18 cellular contexts compared by ENCODE assay signal in the genomic region with DNA sequence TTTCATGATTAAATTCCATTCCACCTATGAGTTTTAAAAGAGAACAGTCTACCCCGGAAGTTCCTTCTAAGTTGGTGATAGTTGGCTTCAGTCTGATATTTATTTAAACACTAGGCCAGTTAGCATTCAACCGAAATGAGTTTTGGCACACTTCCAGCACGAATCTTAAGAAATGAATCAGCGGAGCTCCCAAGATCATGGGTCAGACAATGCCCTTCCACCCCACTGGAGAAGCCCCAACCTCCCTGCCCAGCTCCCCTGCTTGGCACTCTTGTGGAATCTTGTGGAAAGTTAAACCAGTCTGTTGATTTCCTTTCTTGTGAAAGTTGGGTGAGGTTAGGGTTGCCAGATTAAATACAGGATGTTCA.
DNase-seq lines count a peak whose midpoint lies in the region; ATAC-seq and TF ChIP-seq lines count a peak whose summit lies in the region.
"Had no signal": no experiment of that assay in that cellular context is flagged by ENCODE, and none has a peak within 500 bp of the region (broad histone marks: within the 10 kb centered on the region; RNA-seq: fewer than 3 reads in every experiment).

No MANE protein-coding gene starts in this region.

- H3K36me3 Mint-ChIP-seq in activated naive CD4-positive, alpha-beta T cell treated with anti-CD3 and anti-CD28 coated beads for 36 hours (ENCODE audit: low read depth): no peaks in the 10 kb centered on the region

- H3K9me3 ChIP-seq in hepatocyte (ENCODE audit: low read depth): no peaks in the 10 kb centered on the region
- no peaks in the 10 kb centered on the region for H3K9me3 ChIP-seq in thyroid gland
- H3K9me3 ChIP-seq: prostate gland had no signal

- H4K20me1 ChIP-seq in hepatocyte (ENCODE audit: insufficient read depth, poor library complexity, severe bottlenecking): no peaks in the 10 kb centered on the region

- H3K27ac ChIP-seq in hepatocyte (no peak overlapping the region), thyroid gland (no peak overlapping the region)
- H3K27ac ChIP-seq: heart left ventricle, HL-60, prostate gland had no signal

- no peaks in the 10 kb centered on the region for H3K36me3 ChIP-seq in hepatocyte (replicated peaks; ENCODE audit: insufficient read depth, low read depth)
- no peaks in the 10 kb centered on the region for H3K36me3 ChIP-seq in thyroid gland
- no peaks in the 10 kb centered on the region; the same call in 1 of the 2 replicates for H3K36me3 ChIP-seq in H7 (replicated peaks; ENCODE audit: control insufficient read depth, insufficient read depth, low read length)
- H3K36me3 ChIP-seq: heart left ventricle, prostate gland had no signal

- intact Hi-C loops in thyroid gland (cut with DNase I): no loop called here
- intact Hi-C loops in activated naive CD4-positive, alpha-beta T cell treated with anti-CD3 and anti-CD28 coated beads for 36 hours (cut with micrococcal nuclease): no loop called here

- WGBS in hepatocyte (ENCODE audit: low lambda C conversion rate, missing lambda C conversion rate): 70% methylated on average over 4 of the region's 4 CpGs
- WGBS in thyroid gland, 2 donors: 16 to 25% methylated on average over 4 of the region's 4 CpGs

- TF ChIP-seq CTCF in hepatocyte (IDR thresholded peaks at IDR 0.05; ENCODE audit: poor library complexity) (no peak), thyroid gland (IDR thresholded peaks at IDR 0.05) (no peak)

- DNase-seq in DMS53 (lab: John Stamatoyannopoulos, UW) (peak; percentile 14), DMS53 treated with DMSO at 0.1 percent for 48 hours (lab: John Stamatoyannopoulos, UW; ENCODE audit: unreplicated experiment) (no peak), amniotic epithelial cell (ENCODE audit: low read depth) (peak; percentile 83), hepatocyte (ENCODE audit: low spot score) (peak; percentile 17), thyroid gland (peak; percentile 37 to 49), H7 (no peak)
- no peak for DNase-seq in activated naive CD4-positive, alpha-beta T cell treated with anti-CD3 and anti-CD28 coated beads for 36 hours
- DNase-seq: 8988T; activated gamma-delta T cell; cortex of kidney; NCI-H1105; stimulated activated CD4-positive, alpha-beta T cell treated with anti-CD3 and anti-CD28 coated beads, Interleukin-4, amount 100 ng/mL, for 24 hours; stimulated activated naive CD8-positive, alpha-beta T cell treated with anti-CD3 and anti-CD28 coated beads, Interleukin-15, amount 100 ng/mL, for 72 hours had no signal

- no peak overlapping the region for H3K4me3 Mint-ChIP-seq in activated naive CD4-positive, alpha-beta T cell treated with anti-CD3 and anti-CD28 coated beads for 36 hours
- H3K4me3 Mint-ChIP-seq: memory B cell; stimulated activated naive CD8-positive, alpha-beta T cell treated with anti-CD3 and anti-CD28 coated beads, Interleukin-15, amount 100 ng/mL, for 72 hours had no signal

- H3K27me3 ChIP-seq in hepatocyte (no peaks in the 10 kb centered on the region), thyroid gland (no peaks in the 10 kb centered on the region), H7 (ENCODE audit: control insufficient read depth, insufficient read depth, low read length) (no peaks in the 10 kb centered on the region)
- H3K27me3 ChIP-seq: heart left ventricle had no signal

- H3K9me3 Mint-ChIP-seq in activated naive CD4-positive, alpha-beta T cell treated with anti-CD3 and anti-CD28 coated beads for 36 hours: peaks cover 4% of the 10 kb centered on the region

- H3K9me2 ChIP-seq in hepatocyte (replicated peaks; ENCODE audit: insufficient read depth): no peaks in the 10 kb centered on the region

- no peaks in the 10 kb centered on the region for H3K4me1 Mint-ChIP-seq in activated naive CD4-positive, alpha-beta T cell treated with anti-CD3 and anti-CD28 coated beads for 36 hours (ENCODE audit: low read depth)
- H3K4me1 Mint-ChIP-seq: memory B cell; stimulated activated naive CD8-positive, alpha-beta T cell treated with anti-CD3 and anti-CD28 coated beads, Interleukin-15, amount 100 ng/mL, for 72 hours had no signal

- H3K4me2 ChIP-seq in hepatocyte: peak overlapping the region; percentile 27

- H3K4me1 ChIP-seq in hepatocyte (ENCODE audit: insufficient read depth) (peaks cover 13% of the 10 kb centered on the region), thyroid gland (peaks cover 0 to 5% of the 10 kb centered on the region in 2 donors)
- H3K4me1 ChIP-seq: prostate gland had no signal

- H3K27ac Mint-ChIP-seq in activated naive CD4-positive, alpha-beta T cell treated with anti-CD3 and anti-CD28 coated beads for 36 hours: no peak overlapping the region
- H3K27ac Mint-ChIP-seq: memory B cell; stimulated activated naive CD8-positive, alpha-beta T cell treated with anti-CD3 and anti-CD28 coated beads, Interleukin-15, amount 100 ng/mL, for 72 hours had no signal

- H3K79me2 ChIP-seq in hepatocyte: no peaks in the 10 kb centered on the region

- H3K4me3 ChIP-seq in hepatocyte (no peak overlapping the region), thyroid gland (replicated peaks in 1 of 3) (no peak overlapping the region), H7 (ENCODE audit: insufficient read depth, low read depth, low read length) (no peak overlapping the region)
- H3K4me3 ChIP-seq: heart left ventricle, prostate gland had no signal

- peaks cover 27% of the 10 kb centered on the region for H3K27me3 Mint-ChIP-seq in activated naive CD4-positive, alpha-beta T cell treated with anti-CD3 and anti-CD28 coated beads for 36 hours (ENCODE audit: low read depth)

- CTCF ChIA-PET in activated naive CD4-positive, alpha-beta T cell treated with anti-CD3 and anti-CD28 coated beads for 36 hours (lab: Charles Lee): no interaction called here

- no peak for ATAC-seq in GM19452 (IDR thresholded peaks at IDR 0.05; ENCODE audit: unreplicated experiment)
- ATAC-seq: heart left ventricle; stimulated activated naive CD8-positive, alpha-beta T cell treated with anti-CD3 and anti-CD28 coated beads, Interleukin-15, amount 100 ng/mL, for 72 hours had no signal

- TF ChIP-seq POLR2A in thyroid gland (IDR thresholded peaks at IDR 0.05): no peak

- H2AFZ ChIP-seq in hepatocyte: no peak overlapping the region

Comparison
In these comparisons a context has a peak if more than half of its experiments do, and no peak if none do; other contexts are left out.
1. DNase-seq: peak in DMS53 (single experiment), amniotic epithelial cell (single experiment), hepatocyte (single experiment) and thyroid gland (2 of 2); none in DMS53 treated with DMSO at 0.1 percent for 48 hours (single experiment), H7 (single experiment) and activated naive CD4-positive, alpha-beta T cell treated with anti-CD3 and anti-CD28 coated beads for 36 hours (single experiment).